ENCODE assay signal across 8 cellular contexts in genomic region chr7:28180031-28180363, GRCh38. TPM values are rescaled to one million over a fixed set of nuclear protein-coding genes. Genes with fewer than 3 reads are reported as not detected.
A peak's percentile ranks its signal among the peaks of the same experiment; 100 is the strongest.
DNase-seq lines count a peak whose midpoint lies in the region; ATAC-seq and TF ChIP-seq lines count a peak whose summit lies in the region.

No MANE protein-coding gene starts in this region.

- H3K9ac ChIP-seq in skeletal muscle satellite cell (ENCODE audit: low read depth, low read length): no peak overlapping the region

- H3F3A ChIP-seq in PC-9 (ENCODE audit: insufficient read depth, low read depth): peaks cover 21% of the 10 kb centered on the region; the same call in 1 of the 2 replicates

- H3K4me1 ChIP-seq in PC-9 (replicated peaks; ENCODE audit: insufficient read depth) (peaks cover 5% of the 10 kb centered on the region; the same call in 1 of the 2 replicates), foreskin keratinocyte (peaks cover 15% of the 10 kb centered on the region), skeletal muscle satellite cell (ENCODE audit: control insufficient read depth, insufficient read depth, low read length) (peaks cover 27% of the 10 kb centered on the region)

- peaks cover 46% of the 10 kb centered on the region for H3K27me3 Mint-ChIP-seq in progenitor cell of endocrine pancreas

- CTCF ChIA-PET in PC-9 (lab: Charles Lee): no interaction called here

- H4K20me1 ChIP-seq in PC-9 (ENCODE audit: insufficient read depth): no peaks in the 10 kb centered on the region; the same call in 1 of the 2 replicates

- H3K9me3 Mint-ChIP-seq in progenitor cell of endocrine pancreas (ENCODE audit: low read depth): no peaks in the 10 kb centered on the region

- no peaks in the 10 kb centered on the region for H3K9me3 ChIP-seq in PC-9 (ENCODE audit: insufficient read depth, low read depth)
- no peaks in the 10 kb centered on the region for H3K9me3 ChIP-seq in skeletal muscle satellite cell (replicated peaks; ENCODE audit: low read length)

- no peak overlapping the region for H3K27ac ChIP-seq in PC-9
- H3K27ac ChIP-seq in foreskin keratinocyte: no peak overlapping the region

- H3K36me3 ChIP-seq in PC-9 (ENCODE audit: low read depth): no peaks in the 10 kb centered on the region
- no peaks in the 10 kb centered on the region for H3K36me3 ChIP-seq in skeletal muscle satellite cell (ENCODE audit: insufficient read depth, low read length)

- no peaks in the 10 kb centered on the region for H3K36me3 Mint-ChIP-seq in progenitor cell of endocrine pancreas (ENCODE audit: insufficient read depth)

- H3K27me3 ChIP-seq in PC-9 (ENCODE audit: insufficient read depth, low read depth) (no peaks in the 10 kb centered on the region), foreskin keratinocyte (peaks cover 14% of the 10 kb centered on the region), skeletal muscle satellite cell (ENCODE audit: control insufficient read depth, insufficient read depth, low read length) (no peaks in the 10 kb centered on the region)

- no peak overlapping the region for H3K4me3 Mint-ChIP-seq in progenitor cell of endocrine pancreas (ENCODE audit: low read depth)

- POLR2A ChIA-PET in PC-9 (lab: Charles Lee; ENCODE audit: unreplicated experiment): no interaction called here

- BruUV-seq in PC-9 (replicated peaks; lab: Mats Ljungman, UMichigan): no TSS peak

- no peaks in the 10 kb centered on the region for H3K9me2 ChIP-seq in PC-9 (ENCODE audit: insufficient read depth)

- peak overlapping the region; percentile 70; the same call in 1 of the 2 replicates for H3K4me2 ChIP-seq in PC-9
- H3K4me2 ChIP-seq in skeletal muscle satellite cell (ENCODE audit: low read length): no peak overlapping the region

- ATAC-seq in foreskin keratinocyte: peak; percentile 8
- no peak for ATAC-seq in HG02973 (IDR thresholded peaks at IDR 0.05; ENCODE audit: unreplicated experiment)
- ATAC-seq in GM21717 (IDR thresholded peaks at IDR 0.05; ENCODE audit: unreplicated experiment): no peak

- no peaks in the 10 kb centered on the region for H3K79me2 ChIP-seq in PC-9 (ENCODE audit: low read depth)

- TF ChIP-seq CTCF in PC-9 (conservative IDR thresholded peaks at IDR 0.05) (no peak), foreskin keratinocyte (conservative IDR thresholded peaks at IDR 0.05) (no peak), progenitor cell of endocrine pancreas (IDR thresholded peaks at IDR 0.05; ENCODE audit: unreplicated experiment) (no peak)

- DNase-seq in GM19238 (ENCODE audit: insufficient read length, low spot score): peak; percentile 3
- DNase-seq in PC-9: no peak
- DNase-seq in foreskin keratinocyte: no peak
- DNase-seq in progenitor cell of endocrine pancreas (ENCODE audit: low spot score, unreplicated experiment): no peak
- DNase-seq in stimulated activated CD4-positive, alpha-beta T cell treated with anti-CD3 and anti-CD28 coated beads, Interleukin-1b, Interleukin-23, amount 100 ng/mL, for 48 hours: no peak

- H2AFZ ChIP-seq in PC-9: 0 out of 2 replicates have a peak overlapping the region, but pooled peaks have one; percentile 85

- peak overlapping the region; percentile 58; the same call in 1 of the 2 replicates for H3K4me3 ChIP-seq in PC-9
- peak overlapping the region; percentile 83 for H3K4me3 ChIP-seq in skeletal muscle satellite cell (ENCODE audit: low read length)

- H3K4me1 Mint-ChIP-seq in progenitor cell of endocrine pancreas (ENCODE audit: low read depth): peaks cover 13% of the 10 kb centered on the region

- intact Hi-C loops in PC-9 (cut with micrococcal nuclease; ENCODE audit: unreplicated experiment): no loop called here

- H3K27ac Mint-ChIP-seq in progenitor cell of endocrine pancreas: no peak overlapping the region

RNA-seq across cellular contexts. Expression of gene JAZF1, which starts 0.6 kb away (rescaled TPM):
- 0.30 and 0.90 TPM in 2 replicates for total RNA-seq in PC-9 (2021)
- total RNA-seq in foreskin keratinocyte: 3.0 and 3.9 TPM in 2 replicates
- polyA plus RNA-seq in foreskin keratinocyte: 2.6 and 2.7 TPM in 2 replicates
- total RNA-seq in skeletal muscle satellite cell (2012; rRNA removed): 5.0 and 7.1 TPM in 2 replicates
- total RNA-seq in progenitor cell of endocrine pancreas: 6.4 and 9.1 TPM in 2 replicates
